In genomic region chr1:68233202-68233601, GRCh38 we compare ENCODE assay signal across 10 cellular contexts. TPM values are rescaled to one million over a fixed set of nuclear protein-coding genes. Genes with fewer than 3 reads are reported as not detected.
A peak's percentile ranks its signal among the peaks of the same experiment; 100 is the strongest.
DNase-seq lines count a peak whose midpoint lies in the region; ATAC-seq and TF ChIP-seq lines count a peak whose summit lies in the region.
"Had no signal": no experiment of that assay in that cellular context is flagged by ENCODE, and none has a peak within 500 bp of the region (broad histone marks: within the 10 kb centered on the region; RNA-seq: fewer than 3 reads in every experiment).

No MANE protein-coding gene starts in this region.

- H3K36me3 ChIP-seq in HEK293 (ENCODE audit: control insufficient read depth in 2 of 2, insufficient read depth in 1 of 2, low read length in 2 of 2) (no peaks in the 10 kb centered on the region), ascending aorta (no peaks in the 10 kb centered on the region), iPS-20b (ENCODE audit: insufficient read depth, low read depth, low read length) (no peaks in the 10 kb centered on the region), spleen (no peaks in the 10 kb centered on the region)

- POLR2A ChIA-PET in HEK293 (lab: Yijun Ruan, JAX): interaction anchor here (1.1 to 3.4 kb wide), 6 partner anchors 13 to 548 kb away, joined by 4 to 57 read pairs (median 9); partner anchors contain the start of gene GADD45A

- 34 to 46% (median 43%) methylated on average over 1 of the region's 1 CpG for WGBS in spleen, 5 donors

- no peak overlapping the region for H3K4me3 ChIP-seq in HEK293 (ENCODE audit: low read depth, low read length)
- H3K4me3 ChIP-seq in ascending aorta: peak overlapping the region; percentile 73 to 80
- H3K4me3 ChIP-seq in iPS-20b (ENCODE audit: low read length): peak overlapping the region; percentile 92
- H3K4me3 ChIP-seq in spleen: peak overlapping the region in 4 of 8 donors; percentile 48 to 76 (median 56)

- TF ChIP-seq CTCF in HEK293 (tag by site-specific recombination; IDR thresholded peaks at IDR 0.05) (no peak), ascending aorta (IDR thresholded peaks at IDR 0.05) (no peak), spleen (IDR thresholded peaks at IDR 0.05 in 8 of 11, conservative IDR thresholded peaks at IDR 0.05 in 3 of 11) (no peak)

- no peak for ATAC-seq in GM21390 (IDR thresholded peaks at IDR 0.05; ENCODE audit: unreplicated experiment)
- no peak for ATAC-seq in GM19351 (IDR thresholded peaks at IDR 0.05; ENCODE audit: unreplicated experiment)

- no peaks in the 10 kb centered on the region for H3K27me3 ChIP-seq in ascending aorta
- H3K27me3 ChIP-seq in iPS-20b (ENCODE audit: insufficient read depth, low read length): peaks cover 100% of the 10 kb centered on the region
- H3K27me3 ChIP-seq in spleen (replicated peaks in 1 of 7): peaks cover 0 to 66% (median 11%) of the 10 kb centered on the region in 7 donors

- intact Hi-C loops in ascending aorta (cut with DNase I): loop anchor here (2.0 to 10.0 kb wide), 4 partner anchors 88 to 1972 kb away; partner anchors contain the start of genes GADD45A and LRRC40
- intact Hi-C loops in spleen (cut with DNase I; ENCODE audit: low total_unique reads): no loop called here

- no peak for DNase-seq in ascending aorta (ENCODE audit: low spot score in 2 of 2)
- DNase-seq in spleen: no peak
- DNase-seq in SHP77 treated with DMSO at 0.1 percent for 48 hours (lab: John Stamatoyannopoulos, UW): no peak
- DNase-seq in SW 1271 (lab: John Stamatoyannopoulos, UW): no peak
- DNase-seq: activated T-cell treated with anti-CD3 and anti-CD28 coated beads for 4 hours, NCI-H2029 had no signal

- no peak for TF ChIP-seq POLR2A in spleen (IDR thresholded peaks at IDR 0.05)

- H3K27ac ChIP-seq in HEK293 (ENCODE audit: extremely low read depth, low read depth, low read length) (no peak overlapping the region), ascending aorta (peak overlapping the region; percentile 78 to 89), iPS-20b (ENCODE audit: low read length) (no peak overlapping the region), spleen (peak overlapping the region in 7 of 8 donors; percentile 55 to 85 (median 75))

- H3K4me1 ChIP-seq in HEK293 (ENCODE audit: control insufficient read depth, insufficient read depth, low read length): peaks cover 11% of the 10 kb centered on the region
- H3K4me1 ChIP-seq in ascending aorta: peaks cover 0 to 13% of the 10 kb centered on the region in 2 donors
- peaks cover 12% of the 10 kb centered on the region for H3K4me1 ChIP-seq in iPS-20b (ENCODE audit: insufficient read depth, low read length)
- H3K4me1 ChIP-seq in spleen: peaks cover 0 to 52% (median 19%) of the 10 kb centered on the region in 6 donors

- H3K9me3 ChIP-seq in HEK293 (ENCODE audit: control insufficient read depth, insufficient read depth, low read depth, low read length) (no peaks in the 10 kb centered on the region), ascending aorta (no peaks in the 10 kb centered on the region), iPS-20b (ENCODE audit: insufficient read depth, low read depth, low read length) (no peaks in the 10 kb centered on the region; the same call in 1 of the 2 replicates), spleen (no peaks in the 10 kb centered on the region)

- CTCF ChIA-PET in HEK293 (lab: Yijun Ruan, JAX): interaction anchor here (0.6 to 3.4 kb wide), 4 partner anchors 110 to 608 kb away, joined by 3 to 15 read pairs (median 8); no protein-coding TSS in a partner anchor

- no peak overlapping the region for H3K9ac ChIP-seq in iPS-20b (ENCODE audit: low read depth, low read length)

TF ChIP-seq in HEK293, 187 proteins besides CTCF, POLR2A, EP300 and RAD21:
- 0 out of 2 replicates have a peak, but pooled peaks have one; percentile 9 for TF ChIP-seq GLIS1 (tag by site-specific recombination; IDR thresholded peaks at IDR 0.05)
- TF ChIP-seq ZNF449 (tag by site-specific recombination; IDR thresholded peaks at IDR 0.05): no peak
- TF ChIP-seq ZNF335 (tag by site-specific recombination; conservative IDR thresholded peaks at IDR 0.05): 0 out of 2 replicates have a peak, but pooled peaks have one; percentile 16

RNA-seq across cellular contexts. Expression of gene WLS, which starts 0.9 kb away (rescaled TPM):
- total RNA-seq in ascending aorta: 29.9 TPM
- total RNA-seq in spleen: 10 to 100 TPM; 31.6 to 67.2 (median 61.7) TPM
- polyA plus RNA-seq in spleen: 1 to 10 TPM; 5.6 to 9.3 (median 8.8) TPM

Comparison
In these comparisons a context has a peak if more than half of its experiments do, and no peak if none do; other contexts are left out.
1. H3K27ac ChIP-seq: peak in ascending aorta (2 of 2) and spleen (7 of 8); none in HEK293 (single experiment) and iPS-20b (single experiment).